Comparison of ENCODE assay signal across 24 cellular contexts in the genomic region with DNA sequence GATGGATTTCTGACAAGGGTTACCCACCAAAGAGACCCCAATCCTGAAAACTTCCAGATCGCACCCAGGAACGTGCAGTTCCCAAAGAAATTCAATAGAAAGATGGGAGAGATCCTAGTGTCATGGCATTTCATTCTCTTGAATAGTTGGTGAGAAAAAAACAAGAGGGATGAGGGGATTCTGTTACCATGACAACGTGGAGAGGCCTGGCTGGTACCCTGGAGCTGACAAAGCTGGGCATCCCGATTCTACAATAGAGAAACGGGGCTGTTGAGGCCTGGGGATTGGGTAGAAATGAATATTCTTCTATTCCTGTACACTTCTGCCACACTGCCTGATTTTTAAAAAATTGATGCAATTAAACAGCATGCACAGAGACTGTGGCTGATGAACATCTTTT. TPM values are rescaled to one million over a fixed set of nuclear protein-coding genes. Genes with fewer than 3 reads are reported as not detected.
DNase-seq lines count a peak whose midpoint lies in the region; ATAC-seq, FAIRE-seq and TF ChIP-seq lines count a peak whose summit lies in the region.
"Had no signal": no experiment of that assay in that cellular context is flagged by ENCODE, and none has a peak within 500 bp of the region (broad histone marks: within the 10 kb centered on the region; RNA-seq: fewer than 3 reads in every experiment).

No MANE protein-coding gene starts in this region.

- H3K79me2 ChIP-seq in HepG2 (ENCODE audit: insufficient read depth, low read length) (no peaks in the 10 kb centered on the region), neural cell (replicated peaks; ENCODE audit: insufficient read depth, low read length) (no peaks in the 10 kb centered on the region)

- H3K4me1 ChIP-seq in HepG2 (ENCODE audit: insufficient read depth, low read length) = peaks cover 22% of the 10 kb centered on the region
- peaks cover 0 to 7% (median 0%) of the 10 kb centered on the region in 4 donors for H3K4me1 ChIP-seq in right lobe of liver
- H3K4me1 ChIP-seq: A549 had no signal

- no TSS peak for BruUV-seq in HepG2 (replicated peaks; lab: Mats Ljungman, UMichigan)

- FAIRE-seq in HepG2 (lab: Jason Lieb, UNC) = no peak
- FAIRE-seq: A549, D721Med, GM12878, GM12892, GM18507 had no signal

- no peaks in the 10 kb centered on the region for H3K9me3 Mint-ChIP-seq in stimulated activated effector memory CD8-positive, alpha-beta T cell treated with anti-CD3 and anti-CD28 coated beads, Interleukin-12 subunit alpha, Interleukin-12 subunit beta, amount 100 ng/mL, for 72 hours
- H3K9me3 Mint-ChIP-seq: CD4-positive, alpha-beta T cell; CD8-positive, alpha-beta T cell had no signal

- H3F3A ChIP-seq in neural cell (ENCODE audit: insufficient read depth, low read length, poor library complexity, severe bottlenecking) = peaks cover 3% of the 10 kb centered on the region

- in situ Hi-C loops in HepG2 (cut with HindIII; ENCODE audit: extremely low pct_ligation_motif_present, low pct_unique_long_range_greater_than_20kb) = no loop called here

- H3K27me3 ChIP-seq in HepG2 (ENCODE audit: control insufficient read depth in 1 of 2, insufficient read depth in 2 of 2, low read length in 2 of 2) (no peaks in the 10 kb centered on the region), right lobe of liver (no peaks in the 10 kb centered on the region), neural cell (ENCODE audit: insufficient read depth, low read depth, low read length) (no peaks in the 10 kb centered on the region)
- H3K27me3 ChIP-seq: BLaER1 treated with 17β-estradiol and CSF1 and Interleukin-3, amounts not matched to agents 10 nM and 100 nM had no signal

- H3K4me2 ChIP-seq in HepG2 (ENCODE audit: low read depth, low read length) (no peak overlapping the region), neural cell (ENCODE audit: low read length) (no peak overlapping the region)
- H3K4me2 ChIP-seq: A549; BLaER1 treated with 17β-estradiol and CSF1 and Interleukin-3, amounts not matched to agents 10 nM and 100 nM had no signal

- no peaks in the 10 kb centered on the region for H3K9me3 ChIP-seq in HepG2 (ENCODE audit: low read length)
- peaks cover 0 to 7% (median 0%) of the 10 kb centered on the region in 4 donors for H3K9me3 ChIP-seq in right lobe of liver
- H3K9me3 ChIP-seq in neural cell (ENCODE audit: low read length) = no peaks in the 10 kb centered on the region
- H3K9me3 ChIP-seq: A549, Caco-2 had no signal

- WGBS in HepG2 (ENCODE audit: low lambda C conversion rate) = 91% methylated on average over 5 of the region's 5 CpGs
- WGBS in right lobe of liver (ENCODE audit: insufficient coverage, low coverage, low lambda C conversion rate, missing lambda C conversion rate) = 87% methylated on average over 5 of the region's 5 CpGs

- H2AFZ ChIP-seq in HepG2 (ENCODE audit: low read length) (no peak overlapping the region), neural cell (ENCODE audit: low read depth, low read length) (no peak overlapping the region)

- H3K4me3 ChIP-seq in HepG2 (replicated peaks in 1 of 3; ENCODE audit: insufficient read depth in 1 of 3, low read depth in 2 of 3, low read length in 3 of 3) (no peak overlapping the region), right lobe of liver (no peak overlapping the region), neural cell (ENCODE audit: low read length) (no peak overlapping the region)
- H3K4me3 ChIP-seq: A549; BLaER1 treated with 17β-estradiol and CSF1 and Interleukin-3, amounts not matched to agents 10 nM and 100 nM; GM12878 had no signal

- H3K36me3 Mint-ChIP-seq in stimulated activated effector memory CD8-positive, alpha-beta T cell treated with anti-CD3 and anti-CD28 coated beads, Interleukin-12 subunit alpha, Interleukin-12 subunit beta, amount 100 ng/mL, for 72 hours = no peaks in the 10 kb centered on the region

- DNase-seq in DMS 273 (lab: John Stamatoyannopoulos, UW; ENCODE audit: unreplicated experiment) (peak; percentile 8), DMS 273 treated with DMSO at 0.1 percent for 48 hours (lab: John Stamatoyannopoulos, UW) (no peak), HepG2 (ENCODE audit: low spot score) (no peak), right lobe of liver (no peak), iPS-NIHi7 (ENCODE audit: extremely low spot score) (no peak), EL (no peak)
- DNase-seq in stimulated activated effector memory CD8-positive, alpha-beta T cell treated with anti-CD3 and anti-CD28 coated beads, Interleukin-12 subunit alpha, Interleukin-12 subunit beta, amount 100 ng/mL, for 72 hours (ENCODE audit: low spot score in 2 of 2) = no peak
- DNase-seq: AML-193; Caco-2; Calu3; CD4-positive, alpha-beta T cell; CD8-positive, alpha-beta T cell; DMS79 treated with DMSO at 0.1 percent for 48 hours; GDM1 had no signal

- H3K9me2 ChIP-seq in neural cell (ENCODE audit: insufficient read depth, low read length) = no peaks in the 10 kb centered on the region

- TF ChIP-seq CTCF in HepG2 (CRISPR knock-in tag; IDR thresholded peaks at IDR 0.05) (no peak), right lobe of liver (IDR thresholded peaks at IDR 0.05) (no peak), neural cell (IDR thresholded peaks at IDR 0.05; ENCODE audit: poor library complexity, severe bottlenecking) (no peak)

- no peaks in the 10 kb centered on the region for H4K20me1 ChIP-seq in HepG2 (ENCODE audit: insufficient read depth, low read length)
- H4K20me1 ChIP-seq in neural cell (ENCODE audit: insufficient read depth) = no peaks in the 10 kb centered on the region
- H4K20me1 ChIP-seq: BLaER1 treated with 17β-estradiol and CSF1 and Interleukin-3, amounts not matched to agents 10 nM and 100 nM had no signal

- H3K36me3 ChIP-seq in HepG2 (replicated peaks in 1 of 2; ENCODE audit: control insufficient read depth in 1 of 2, insufficient read depth in 2 of 2, low read length in 2 of 2) = 0 out of 5 replicates have a peak, but pooled peaks cover 0 to 2% of the 10 kb centered on the region in 2 experiments
- H3K36me3 ChIP-seq in right lobe of liver = no peaks in the 10 kb centered on the region
- no peaks in the 10 kb centered on the region for H3K36me3 ChIP-seq in neural cell (ENCODE audit: insufficient read depth, low read length)

- H3K4me3 Mint-ChIP-seq in stimulated activated effector memory CD8-positive, alpha-beta T cell treated with anti-CD3 and anti-CD28 coated beads, Interleukin-12 subunit alpha, Interleukin-12 subunit beta, amount 100 ng/mL, for 72 hours = no peak overlapping the region
- H3K4me3 Mint-ChIP-seq: B cell; CD4-positive, alpha-beta T cell; CD8-positive, alpha-beta T cell had no signal

- TF ChIP-seq POLR2A in HepG2 (IDR thresholded peaks at IDR 0.05; ENCODE audit: insufficient read depth in 1 of 2, low read depth in 2 of 2, low read length in 2 of 2) = no peak
- no peak for TF ChIP-seq POLR2A in right lobe of liver (IDR thresholded peaks at IDR 0.05)

- H3K27ac ChIP-seq in HepG2 (ENCODE audit: extremely low read length, insufficient read depth, low read length) (no peak overlapping the region), right lobe of liver (no peak overlapping the region), neural cell (ENCODE audit: low read length) (peak overlapping the region; percentile 16)
- H3K27ac ChIP-seq: 22Rv1; A549; BLaER1 treated with 17β-estradiol and CSF1 and Interleukin-3, amounts not matched to agents 10 nM and 100 nM; C4-2B had no signal

- H3K4me1 Mint-ChIP-seq in stimulated activated effector memory CD8-positive, alpha-beta T cell treated with anti-CD3 and anti-CD28 coated beads, Interleukin-12 subunit alpha, Interleukin-12 subunit beta, amount 100 ng/mL, for 72 hours = no peaks in the 10 kb centered on the region
- H3K4me1 Mint-ChIP-seq: B cell had no signal

- ATAC-seq in HepG2 (no peak), right lobe of liver (no peak)
- ATAC-seq in stimulated activated effector memory CD8-positive, alpha-beta T cell treated with anti-CD3 and anti-CD28 coated beads, Interleukin-12 subunit alpha, Interleukin-12 subunit beta, amount 100 ng/mL, for 72 hours = no peak
- ATAC-seq: A549; CD8-positive, alpha-beta T cell; GM12878 had no signal

- TF ChIP-seq RAD21 in HepG2 (CRISPR knock-in tag; IDR thresholded peaks at IDR 0.05) (no peak), neural cell (conservative IDR thresholded peaks at IDR 0.05) (peak; percentile 17)

- H3K9ac ChIP-seq in HepG2 (ENCODE audit: insufficient read depth, low read depth, low read length) = no peak overlapping the region
- H3K9ac ChIP-seq in neural cell (ENCODE audit: low read length) = no peak overlapping the region
- H3K9ac ChIP-seq: BLaER1 treated with 17β-estradiol and CSF1 and Interleukin-3, amounts not matched to agents 10 nM and 100 nM had no signal

- H3K27ac Mint-ChIP-seq in stimulated activated effector memory CD8-positive, alpha-beta T cell treated with anti-CD3 and anti-CD28 coated beads, Interleukin-12 subunit alpha, Interleukin-12 subunit beta, amount 100 ng/mL, for 72 hours = peak overlapping the region; percentile 21
- H3K27ac Mint-ChIP-seq: B cell; CD4-positive, alpha-beta T cell; CD8-positive, alpha-beta T cell had no signal

- POLR2A ChIA-PET in HepG2 (lab: Yijun Ruan, JAX) = no interaction called here

- TF ChIP-seq EP300 in HepG2 (IDR thresholded peaks at IDR 0.05; ENCODE audit: low read depth in 2 of 2, low read length in 2 of 2) = no peak
- no peak for TF ChIP-seq EP300 in HepG2 (CRISPR knock-in tag; IDR thresholded peaks at IDR 0.05; ENCODE audit: borderline replicate concordance)
- TF ChIP-seq EP300 in neural cell (conservative IDR thresholded peaks at IDR 0.05; ENCODE audit: poor library complexity, severe bottlenecking) = peak; percentile 22

- CTCF ChIA-PET in HepG2 (lab: Yijun Ruan, JAX; ENCODE audit: low intra/inter-chr PET ratio, low total read pairs) = no interaction called here

- intact Hi-C loops in HepG2 (cut with micrococcal nuclease; ENCODE audit: unreplicated experiment) = no loop called here
- intact Hi-C loops in right lobe of liver (cut with DNase I) = no loop called here

RNA-seq across cellular contexts. Expression of a gene that starts 41.0 kb away (rescaled TPM):
- total RNA-seq in HepG2 (2016; rRNA removed; fragmentation: Illumina TruSeq; extraction: Trizol) = 106 and 143 TPM in 2 replicates
- 94.0 and 107 TPM in 2 replicates for total RNA-seq in HepG2 (2016; cell fraction: cytosol; rRNA removed; fragmentation: Illumina TruSeq; extraction: Trizol; ENCODE audit: low read depth)
- total RNA-seq in HepG2 (2016; cell fraction: insoluble cytoplasmic fraction; rRNA removed; fragmentation: Illumina TruSeq; extraction: Trizol) = 104 and 137 TPM in 2 replicates
- 150 and 161 TPM in 2 replicates for total RNA-seq in HepG2 (2016; cell fraction: membrane; rRNA removed; fragmentation: Illumina TruSeq; extraction: Trizol)
- 60.9 and 61.8 TPM in 2 replicates for total RNA-seq in HepG2 (2016; cell fraction: nucleus; rRNA removed; fragmentation: Illumina TruSeq; extraction: Trizol)
- polyA plus RNA-seq in HepG2 (2011; rRNA removed) = 88.0 and 116 TPM in 2 replicates
- polyA plus RNA-seq in HepG2 (2011; cell fraction: cytosol; rRNA removed) = 52.2 and 52.3 TPM in 2 replicates
- 21.1 and 23.6 TPM in 2 replicates for polyA plus RNA-seq in HepG2 (2011; cell fraction: nucleus; rRNA removed)
- 93.6 and 130 TPM in 2 replicates for polyA plus RNA-seq in HepG2 (2012)
- polyA plus RNA-seq in HepG2 (2016; cell fraction: cytosol; fragmentation: Illumina TruSeq; extraction: Trizol; ENCODE audit: low read depth) = 173 and 208 TPM in 2 replicates
- polyA plus RNA-seq in HepG2 (2016; cell fraction: insoluble cytoplasmic fraction; fragmentation: Illumina TruSeq; extraction: Trizol; ENCODE audit: low read depth) = 189 and 200 TPM in 2 replicates
- polyA plus RNA-seq in HepG2 (2016; cell fraction: membrane; fragmentation: Illumina TruSeq; extraction: Trizol; ENCODE audit: low read depth) = 177 and 214 TPM in 2 replicates
- polyA plus RNA-seq in HepG2 (2016; cell fraction: nucleus; fragmentation: Illumina TruSeq; extraction: Trizol; ENCODE audit: insufficient read depth, low read depth) = 95.8 and 99.1 TPM in 2 replicates
- polyA minus RNA-seq in HepG2 (2011; rRNA and poly(A)+ RNA removed; ENCODE audit: low replicate concordance) = 15.2 and 28.4 TPM in 2 replicates
- polyA minus RNA-seq in HepG2 (2011; cell fraction: cytosol; rRNA and poly(A)+ RNA removed) = 20.3 and 21.8 TPM in 2 replicates
- polyA minus RNA-seq in HepG2 (2011; cell fraction: nucleus; rRNA and poly(A)+ RNA removed) = 56.9 and 77.9 TPM in 2 replicates
- total RNA-seq in right lobe of liver = 10 to 100 TPM in 5 of 6 experiments, 1 to 10 TPM in 1; 9.8 to 31.4 (median 25.7) TPM
- polyA plus RNA-seq in neural cell = 21.4 and 35.9 TPM in 2 replicates
- 8.3 and 8.5 TPM in 2 replicates for polyA minus RNA-seq in neural cell
